In genomic region chr5:150350524-150351344, GRCh38 we compare ENCODE assay signal across 1 cellular context.
TF ChIP-seq lines count a peak whose summit lies in the region.

No MANE protein-coding gene starts in this region.

TF ChIP-seq in HepG2, 621 proteins besides CTCF, POLR2A, EP300 and RAD21 (continued from another document and continues in another):
- TF ChIP-seq AHDC1 (CRISPR knock-in tag; IDR thresholded peaks at IDR 0.05; ENCODE audit: borderline replicate concordance) (no peak), CREBL2 (CRISPR knock-in tag; IDR thresholded peaks at IDR 0.05; ENCODE audit: borderline replicate concordance) (no peak), GZF1 (CRISPR knock-in tag; IDR thresholded peaks at IDR 0.05) (no peak), ZNF124 (CRISPR knock-in tag; IDR thresholded peaks at IDR 0.05) (peak; percentile 84), SRSF9 (IDR thresholded peaks at IDR 0.05; ENCODE audit: borderline replicate concordance, insufficient read depth, low read depth, low read length, poor library complexity, severe bottlenecking) (no peak), ZHX1 (CRISPR knock-in tag; IDR thresholded peaks at IDR 0.05; ENCODE audit: low read depth) (no peak), ZNF768 (CRISPR knock-in tag; IDR thresholded peaks at IDR 0.05) (peak; percentile 43; the same call in 1 of the 2 replicates), TAF15 (IDR thresholded peaks at IDR 0.05; ENCODE audit: low read depth, low read length, poor library complexity, severe bottlenecking) (no peak), NKX3-1 (CRISPR knock-in tag; IDR thresholded peaks at IDR 0.05) (no peak), ZKSCAN5 (CRISPR knock-in tag; IDR thresholded peaks at IDR 0.05) (no peak), FOXC1 (CRISPR knock-in tag; IDR thresholded peaks at IDR 0.05; ENCODE audit: borderline replicate concordance) (peak; percentile 85), NR2F1 (CRISPR knock-in tag; IDR thresholded peaks at IDR 0.05) (peak; percentile 99 to 100), KDM6A (CRISPR knock-in tag; IDR thresholded peaks at IDR 0.05; ENCODE audit: low read depth) (no peak), GPBP1L1 (CRISPR knock-in tag; IDR thresholded peaks at IDR 0.05) (no peak), ZNF841 (CRISPR knock-in tag; IDR thresholded peaks at IDR 0.05; ENCODE audit: borderline replicate concordance) (no peak), RAD51 (IDR thresholded peaks at IDR 0.05; ENCODE audit: borderline replicate concordance) (0 out of 2 replicates have a peak, but pooled peaks have one; percentile 16), SSRP1 (CRISPR knock-in tag; IDR thresholded peaks at IDR 0.05) (peak; percentile 81; the same call in 1 of the 2 replicates), ZKSCAN1 (IDR thresholded peaks at IDR 0.05; ENCODE audit: low read length) (peak; percentile 44; the same call in 1 of the 2 replicates), ARNT2 (CRISPR knock-in tag; IDR thresholded peaks at IDR 0.05; ENCODE audit: low read depth) (peak; percentile 61; the same call in 1 of the 2 replicates), ZNF761 (CRISPR knock-in tag; conservative IDR thresholded peaks at IDR 0.05) (no peak), NRL (CRISPR knock-in tag; IDR thresholded peaks at IDR 0.05; ENCODE audit: borderline replicate concordance) (no peak), GLMP (CRISPR knock-in tag; IDR thresholded peaks at IDR 0.05; ENCODE audit: borderline replicate concordance) (no peak), ZNF20 (CRISPR knock-in tag; IDR thresholded peaks at IDR 0.05) (no peak), ZBTB25 (CRISPR knock-in tag; IDR thresholded peaks at IDR 0.05) (0 out of 2 replicates have a peak, but pooled peaks have one; percentile 60), ZNF652 (CRISPR knock-in tag; IDR thresholded peaks at IDR 0.05; ENCODE audit: borderline replicate concordance, low read depth) (peak; percentile 54; the same call in 1 of the 2 replicates), ZNF513 (CRISPR knock-in tag; conservative IDR thresholded peaks at IDR 0.05) (no peak), ATF4 (CRISPR knock-in tag; IDR thresholded peaks at IDR 0.05) (no peak), ZNF512 (CRISPR knock-in tag; IDR thresholded peaks at IDR 0.05) (no peak), TFE3 (CRISPR knock-in tag; IDR thresholded peaks at IDR 0.05) (peak; percentile 87), ETV6 (CRISPR knock-in tag; conservative IDR thresholded peaks at IDR 0.05) (0 out of 2 replicates have a peak, but pooled peaks have one; percentile 41), NFE2L2 (IDR thresholded peaks at IDR 0.05; ENCODE audit: low read length) (no peak), FOXJ3 (CRISPR knock-in tag; IDR thresholded peaks at IDR 0.05; ENCODE audit: borderline replicate concordance) (peak; percentile 71; the same call in 1 of the 2 replicates), ZNF230 (CRISPR knock-in tag; IDR thresholded peaks at IDR 0.05) (0 out of 2 replicates have a peak, but pooled peaks have one; percentile 65), FOXO1 (CRISPR knock-in tag; IDR thresholded peaks at IDR 0.05) (peak; percentile 62), DNMT3B (CRISPR knock-in tag; conservative IDR thresholded peaks at IDR 0.05) (no peak; the same call in 1 of the 2 replicates), ZBTB37 (CRISPR knock-in tag; IDR thresholded peaks at IDR 0.05) (no peak), ZNF234 (CRISPR knock-in tag; conservative IDR thresholded peaks at IDR 0.05) (no peak), ARNTL (CRISPR knock-in tag; IDR thresholded peaks at IDR 0.05) (peak; percentile 61; the same call in 1 of the 2 replicates)
